ENCODE assay signal across 9 cellular contexts in the genomic region with DNA sequence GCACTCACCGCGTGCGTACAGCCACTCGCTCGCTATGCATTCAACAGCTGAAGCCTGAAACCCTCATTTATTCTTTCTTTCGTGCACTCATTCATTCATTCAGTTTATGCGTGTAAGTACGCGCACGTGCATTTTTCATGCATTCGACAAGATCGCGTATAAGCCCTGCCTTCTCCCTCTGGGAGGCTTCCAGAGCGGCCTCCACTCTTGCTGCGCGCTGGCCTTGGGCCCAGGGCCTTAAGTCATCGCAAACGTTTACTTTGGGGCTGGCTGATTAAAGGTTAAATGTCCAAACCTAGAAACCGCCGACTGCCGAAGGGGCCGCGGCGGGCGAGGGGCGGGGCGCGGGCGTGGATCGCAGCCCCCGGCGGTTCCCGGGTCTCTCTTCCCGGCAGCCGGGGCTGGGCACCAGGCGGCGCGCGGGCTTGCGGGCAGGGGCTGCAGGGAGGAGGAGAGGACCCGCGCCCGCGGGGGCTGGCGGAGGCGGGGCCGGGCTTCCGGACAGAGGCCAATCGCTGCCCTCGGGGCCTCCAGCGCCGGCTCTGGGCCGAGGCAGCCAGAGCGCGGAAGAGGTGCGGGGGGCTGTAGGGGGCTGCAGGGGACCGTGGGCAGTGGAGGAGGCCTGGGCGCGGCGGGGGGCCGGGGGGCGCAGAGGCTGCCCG. TPM values are rescaled to one million over a fixed set of nuclear protein-coding genes. Genes with fewer than 3 reads are reported as not detected.
DNase-seq lines count a peak whose midpoint lies in the region; FAIRE-seq and TF ChIP-seq lines count a peak whose summit lies in the region.
"Had no signal": no experiment of that assay in that cellular context is flagged by ENCODE, and none has a peak within 500 bp of the region (broad histone marks: within the 10 kb centered on the region; RNA-seq: fewer than 3 reads in every experiment).

A gene (plus strand): TSS at position 527 of the 662 bp plus-strand sequence. CDS start 1,259 bp downstream, outside the sequence.

- FAIRE-seq in frontal cortex (lab: Jason Lieb, UNC): no peak

- no peak within 1 kb of the TSS; the same call in 1 of the 2 replicates for H3K9ac ChIP-seq in HUES48 (ENCODE audit: low read depth, low read length)
- H3K9ac ChIP-seq in iPS-20b (ENCODE audit: low read depth, low read length): peak within 1 kb of the TSS; percentile 39; the same call in 1 of the 2 replicates
- peak within 1 kb of the TSS in 4 of 5 donors; percentile 30 to 77 (median 36) for H3K9ac ChIP-seq in subcutaneous abdominal adipose tissue (ENCODE audit: low read length in 5 of 5)

- in situ Hi-C loops in astrocyte of the cerebellum (cut with HindIII; ENCODE audit: low sequenced_read_pairs): no loop called here

- H3K27me3 ChIP-seq in HUES48 (ENCODE audit: control insufficient read depth, insufficient read depth, low read length) (peaks cover 10% of the 10 kb centered on the region), iPS-20b (ENCODE audit: insufficient read depth, low read length) (peaks cover 10% of the 10 kb centered on the region; the same call in 1 of the 2 replicates), subcutaneous abdominal adipose tissue (ENCODE audit: control insufficient read depth in 5 of 5, insufficient read depth in 4 of 5, low read length in 5 of 5) (peaks cover 0 to 24% (median 0%) of the 10 kb centered on the region in 5 donors)

- H3K36me3 ChIP-seq in HUES48 (ENCODE audit: control insufficient read depth, insufficient read depth, low read length): peaks cover 17% of the 10 kb centered on the region
- no peaks in the 10 kb centered on the region for H3K36me3 ChIP-seq in iPS-20b (ENCODE audit: insufficient read depth, low read depth, low read length)
- H3K36me3 ChIP-seq in subcutaneous abdominal adipose tissue (ENCODE audit: control insufficient read depth in 5 of 5, insufficient read depth in 5 of 5, low read length in 5 of 5): peaks cover 0 to 1% (median 0%) of the 10 kb centered on the region in 5 donors

- H3K27ac ChIP-seq in HUES48 (ENCODE audit: low read depth, low read length) (no peak within 1 kb of the TSS), iPS-20b (ENCODE audit: low read length) (no peak within 1 kb of the TSS), subcutaneous abdominal adipose tissue (ENCODE audit: low read depth, low read length) (peak within 1 kb of the TSS; percentile 63)

- no peaks in the 10 kb centered on the region for H3K9me3 ChIP-seq in HUES48 (ENCODE audit: control insufficient read depth, insufficient read depth, low read length)
- H3K9me3 ChIP-seq in iPS-20b (ENCODE audit: insufficient read depth, low read depth, low read length): no peaks in the 10 kb centered on the region
- H3K9me3 ChIP-seq in subcutaneous abdominal adipose tissue (ENCODE audit: control insufficient read depth in 5 of 5, low read length in 5 of 5): no peaks in the 10 kb centered on the region

- TF ChIP-seq CTCF in astrocyte of the cerebellum (IDR thresholded peaks at IDR 0.05; ENCODE audit: low read depth, low read length, missing control alignments): no peak

- H3K4me3 ChIP-seq in HUES48 (ENCODE audit: low read depth, low read length) (peak within 1 kb of the TSS; percentile 60), astrocyte of the cerebellum (ENCODE audit: low read depth, low read length) (peak within 1 kb of the TSS; percentile 43), iPS-20b (ENCODE audit: low read length) (peak within 1 kb of the TSS; percentile 60; the same call in 1 of the 2 replicates), subcutaneous abdominal adipose tissue (ENCODE audit: low read depth in 1 of 5, low read length in 5 of 5) (peak within 1 kb of the TSS in 4 of 5 donors; percentile 52 to 75 (median 66))

- DNase-seq in astrocyte of the cerebellum (ENCODE audit: low read depth): peak; percentile 44
- no peak for DNase-seq in stimulated activated CD4-positive, alpha-beta T cell treated with anti-CD3 and anti-CD28 coated beads, Interleukin-15, amount 100 ng/mL, for 24 hours
- DNase-seq in frontal cortex (ENCODE audit: low spot score in 2 of 2): no peak
- no peak for DNase-seq in stimulated activated naive CD4-positive, alpha-beta T cell (lab: John Stamatoyannopoulos, UW)
- no peak for DNase-seq in NCI-H2171 (lab: John Stamatoyannopoulos, UW)
- DNase-seq: activated B cell treated with CpG ODN at 0.5 μM for 24 hours had no signal

- H3K4me1 ChIP-seq in HUES48 (ENCODE audit: control insufficient read depth, insufficient read depth, low read length) (peaks cover 16% of the 10 kb centered on the region; the same call in 1 of the 2 replicates), iPS-20b (ENCODE audit: insufficient read depth, low read length) (no peaks in the 10 kb centered on the region), subcutaneous abdominal adipose tissue (ENCODE audit: control insufficient read depth in 5 of 5, insufficient read depth in 5 of 5, low read length in 5 of 5) (peaks cover 0 to 67% (median 44%) of the 10 kb centered on the region in 5 donors)

RNA-seq across cellular contexts. Expression of the gene that starts here (rescaled TPM):
- total RNA-seq in frontal cortex: 4.1 TPM
- total RNA-seq: activated B cell treated with CpG ODN at 0.5 μM for 24 hours had no signal
